1 cellular context compared by ENCODE assay signal in the genomic region with DNA sequence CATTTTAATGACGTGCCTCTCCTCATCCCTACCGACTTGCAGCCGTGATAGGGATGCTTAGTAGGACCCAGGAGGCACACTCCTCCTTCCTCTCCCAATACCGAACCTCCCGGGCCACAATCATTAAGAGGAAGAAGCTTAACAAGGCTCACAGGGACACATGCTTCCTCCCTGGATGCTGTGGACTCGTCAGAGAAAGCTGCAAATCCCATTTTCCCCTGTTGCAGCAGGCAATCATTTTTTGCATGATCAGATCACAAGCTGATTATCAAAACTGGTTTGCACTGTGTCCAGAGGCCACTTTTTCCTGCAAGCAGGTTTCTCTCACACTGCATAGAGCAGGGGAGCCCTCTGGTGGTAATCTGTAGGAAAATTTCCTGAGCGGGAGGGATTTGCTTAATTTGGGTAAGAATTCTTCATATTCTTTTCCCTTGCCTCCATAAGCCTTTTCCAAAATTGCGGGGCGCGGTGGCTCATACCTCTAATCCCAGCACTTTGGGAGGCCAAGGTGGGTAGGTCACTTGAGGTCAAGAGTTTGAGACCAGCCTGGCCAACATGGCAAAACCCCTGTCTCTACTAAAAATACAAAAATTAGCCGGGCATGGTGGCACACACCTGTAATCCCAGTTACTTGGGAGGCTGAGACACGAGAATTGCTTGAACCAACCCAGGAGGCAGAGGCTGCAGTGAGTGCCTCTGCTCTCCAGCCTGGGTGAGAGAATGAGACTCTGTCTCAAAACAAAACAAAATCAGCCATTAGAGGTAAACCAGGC.
TF ChIP-seq lines count a peak whose summit lies in the region.

No MANE protein-coding gene starts in this region.

TF ChIP-seq in K562, 482 proteins besides CTCF, POLR2A, EP300 and RAD21 (continued from another document and continues in another):
- TF ChIP-seq, protein P1, sequence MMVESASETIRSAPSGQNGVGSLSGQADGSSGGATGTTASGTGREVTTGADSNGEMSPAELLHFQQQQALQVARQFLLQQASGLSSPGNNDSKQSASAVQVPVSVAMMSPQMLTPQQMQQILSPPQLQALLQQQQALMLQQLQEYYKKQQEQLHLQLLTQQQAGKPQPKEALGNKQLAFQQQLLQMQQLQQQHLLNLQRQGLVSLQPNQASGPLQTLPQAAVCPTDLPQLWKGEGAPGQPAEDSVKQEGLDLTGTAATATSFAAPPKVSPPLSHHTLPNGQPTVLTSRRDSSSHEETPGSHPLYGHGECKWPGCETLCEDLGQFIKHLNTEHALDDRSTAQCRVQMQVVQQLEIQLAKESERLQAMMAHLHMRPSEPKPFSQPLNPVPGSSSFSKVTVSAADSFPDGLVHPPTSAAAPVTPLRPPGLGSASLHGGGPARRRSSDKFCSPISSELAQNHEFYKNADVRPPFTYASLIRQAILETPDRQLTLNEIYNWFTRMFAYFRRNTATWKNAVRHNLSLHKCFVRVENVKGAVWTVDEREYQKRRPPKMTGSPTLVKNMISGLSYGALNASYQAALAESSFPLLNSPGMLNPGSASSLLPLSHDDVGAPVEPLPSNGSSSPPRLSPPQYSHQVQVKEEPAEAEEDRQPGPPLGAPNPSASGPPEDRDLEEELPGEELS (CRISPR knock-in tag; IDR thresholded peaks at IDR 0.05; ENCODE audit: borderline replicate concordance): 0 out of 2 replicates have a peak, but pooled peaks have one; percentile 75
- no peak for TF ChIP-seq ELF2 (CRISPR knock-in tag; IDR thresholded peaks at IDR 0.05)
- peak; percentile 36; the same call in 1 of the 2 replicates for TF ChIP-seq RNF2 (IDR thresholded peaks at IDR 0.05)
- no peak for TF ChIP-seq HMBOX1 (IDR thresholded peaks at IDR 0.05)
- no peak for TF ChIP-seq MYC (IDR thresholded peaks at IDR 0.05; ENCODE audit: low read depth, low read length)
- no peak for TF ChIP-seq MYC (CRISPR knock-in tag; IDR thresholded peaks at IDR 0.05; ENCODE audit: borderline replicate concordance, low read depth)
- peak; percentile 39; the same call in 1 of the 2 replicates for TF ChIP-seq ZBTB43 (CRISPR knock-in tag; IDR thresholded peaks at IDR 0.05)
- TF ChIP-seq RBM25 (IDR thresholded peaks at IDR 0.05; ENCODE audit: low read depth, low read length, severe bottlenecking): no peak
- TF ChIP-seq, protein P2, sequence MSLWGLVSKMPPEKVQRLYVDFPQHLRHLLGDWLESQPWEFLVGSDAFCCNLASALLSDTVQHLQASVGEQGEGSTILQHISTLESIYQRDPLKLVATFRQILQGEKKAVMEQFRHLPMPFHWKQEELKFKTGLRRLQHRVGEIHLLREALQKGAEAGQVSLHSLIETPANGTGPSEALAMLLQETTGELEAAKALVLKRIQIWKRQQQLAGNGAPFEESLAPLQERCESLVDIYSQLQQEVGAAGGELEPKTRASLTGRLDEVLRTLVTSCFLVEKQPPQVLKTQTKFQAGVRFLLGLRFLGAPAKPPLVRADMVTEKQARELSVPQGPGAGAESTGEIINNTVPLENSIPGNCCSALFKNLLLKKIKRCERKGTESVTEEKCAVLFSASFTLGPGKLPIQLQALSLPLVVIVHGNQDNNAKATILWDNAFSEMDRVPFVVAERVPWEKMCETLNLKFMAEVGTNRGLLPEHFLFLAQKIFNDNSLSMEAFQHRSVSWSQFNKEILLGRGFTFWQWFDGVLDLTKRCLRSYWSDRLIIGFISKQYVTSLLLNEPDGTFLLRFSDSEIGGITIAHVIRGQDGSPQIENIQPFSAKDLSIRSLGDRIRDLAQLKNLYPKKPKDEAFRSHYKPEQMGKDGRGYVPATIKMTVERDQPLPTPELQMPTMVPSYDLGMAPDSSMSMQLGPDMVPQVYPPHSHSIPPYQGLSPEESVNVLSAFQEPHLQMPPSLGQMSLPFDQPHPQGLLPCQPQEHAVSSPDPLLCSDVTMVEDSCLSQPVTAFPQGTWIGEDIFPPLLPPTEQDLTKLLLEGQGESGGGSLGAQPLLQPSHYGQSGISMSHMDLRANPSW (CRISPR knock-in tag; IDR thresholded peaks at IDR 0.05): peak; percentile 39; the same call in 1 of the 2 replicates
- TF ChIP-seq, protein P3, sequence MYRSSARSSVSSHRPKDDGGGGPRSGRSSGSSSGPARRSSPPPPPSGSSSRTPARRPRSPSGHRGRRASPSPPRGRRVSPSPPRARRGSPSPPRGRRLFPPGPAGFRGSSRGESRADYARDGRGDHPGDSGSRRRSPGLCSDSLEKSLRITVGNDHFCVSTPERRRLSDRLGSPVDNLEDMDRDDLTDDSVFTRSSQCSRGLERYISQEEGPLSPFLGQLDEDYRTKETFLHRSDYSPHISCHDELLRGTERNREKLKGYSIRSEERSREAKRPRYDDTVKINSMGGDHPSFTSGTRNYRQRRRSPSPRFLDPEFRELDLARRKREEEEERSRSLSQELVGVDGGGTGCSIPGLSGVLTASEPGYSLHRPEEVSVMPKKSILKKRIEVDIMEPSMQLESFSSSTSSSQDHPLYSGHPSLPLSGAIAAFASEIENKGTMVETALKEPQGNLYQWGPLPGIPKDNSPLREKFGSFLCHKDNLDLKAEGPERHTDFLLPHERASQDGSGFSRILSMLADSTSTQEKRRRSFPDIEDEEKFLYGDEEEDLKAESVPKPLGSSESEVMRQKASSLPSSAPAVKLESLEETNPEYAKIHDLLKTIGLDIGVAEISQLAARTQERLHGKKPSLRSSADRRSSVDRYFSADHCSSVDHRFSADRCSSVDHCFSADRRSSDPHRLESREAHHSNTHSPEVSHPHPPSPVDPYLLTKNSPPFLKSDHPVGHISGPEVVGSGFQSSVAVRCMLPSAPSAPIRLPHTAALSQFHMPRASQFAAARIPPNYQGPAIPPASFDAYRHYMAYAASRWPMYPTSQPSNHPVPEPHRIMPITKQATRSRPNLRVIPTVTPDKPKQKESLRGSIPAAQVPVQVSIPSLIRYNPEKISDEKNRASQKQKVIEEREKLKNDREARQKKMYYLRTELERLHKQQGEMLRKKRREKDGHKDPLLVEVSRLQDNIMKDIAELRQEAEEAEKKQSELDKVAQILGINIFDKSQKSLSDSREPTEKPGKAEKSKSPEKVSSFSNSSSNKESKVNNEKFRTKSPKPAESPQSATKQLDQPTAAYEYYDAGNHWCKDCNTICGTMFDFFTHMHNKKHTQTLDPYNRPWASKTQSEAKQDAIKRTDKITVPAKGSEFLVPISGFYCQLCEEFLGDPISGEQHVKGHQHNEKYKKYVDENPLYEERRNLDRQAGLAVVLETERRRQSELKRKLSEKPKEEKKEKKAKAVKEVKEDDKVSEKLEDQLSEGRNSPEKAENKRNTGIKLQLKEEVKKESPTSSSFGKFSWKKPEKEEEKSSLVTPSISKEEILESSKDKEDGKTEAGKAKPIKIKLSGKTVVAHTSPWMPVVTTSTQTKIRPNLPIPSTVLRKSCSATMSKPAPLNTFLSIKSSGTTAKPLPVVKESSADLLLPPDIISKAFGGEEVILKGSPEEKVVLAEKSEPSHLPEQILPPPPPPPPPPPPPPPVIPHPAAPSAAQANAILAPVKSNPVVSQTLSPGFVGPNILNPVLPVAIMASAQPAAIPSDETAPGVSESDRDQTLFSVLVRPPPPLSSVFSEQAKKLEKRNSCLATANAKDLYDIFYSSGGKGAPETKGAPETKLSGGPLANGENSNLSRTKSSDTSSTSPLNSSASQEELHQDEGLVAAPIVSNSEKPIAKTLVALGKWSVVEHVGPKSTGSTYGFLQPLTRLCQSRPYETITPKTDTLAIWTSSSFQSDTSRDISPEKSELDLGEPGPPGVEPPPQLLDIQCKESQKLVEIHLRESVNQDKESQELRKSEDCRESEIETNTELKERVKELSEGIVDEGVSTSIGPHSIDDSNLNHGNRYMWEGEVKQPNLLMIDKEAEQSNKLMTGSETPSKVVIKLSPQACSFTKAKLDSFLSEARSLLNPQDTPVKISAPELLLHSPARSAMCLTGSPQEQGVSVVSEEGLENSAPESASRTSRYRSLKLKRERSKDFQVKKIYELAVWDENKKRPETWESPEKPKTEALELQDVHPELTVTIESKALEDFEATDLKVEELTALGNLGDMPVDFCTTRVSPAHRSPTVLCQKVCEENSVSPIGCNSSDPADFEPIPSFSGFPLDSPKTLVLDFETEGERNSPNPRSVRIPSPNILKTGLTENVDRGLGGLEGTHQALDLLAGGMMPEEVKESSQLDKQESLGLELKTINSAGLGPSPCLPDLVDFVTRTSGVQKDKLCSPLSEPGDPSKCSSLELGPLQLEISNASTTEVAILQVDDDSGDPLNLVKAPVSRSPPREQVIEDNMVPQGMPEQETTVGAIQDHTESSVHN (IDR thresholded peaks at IDR 0.05; ENCODE audit: borderline replicate concordance in 1 of 2, low read depth in 1 of 2): no peak
- TF ChIP-seq ARNT (IDR thresholded peaks at IDR 0.05): peak in 1 of 2 experiments; percentile 65; a peak in 1 of 4 replicates
- TF ChIP-seq, protein P4, sequence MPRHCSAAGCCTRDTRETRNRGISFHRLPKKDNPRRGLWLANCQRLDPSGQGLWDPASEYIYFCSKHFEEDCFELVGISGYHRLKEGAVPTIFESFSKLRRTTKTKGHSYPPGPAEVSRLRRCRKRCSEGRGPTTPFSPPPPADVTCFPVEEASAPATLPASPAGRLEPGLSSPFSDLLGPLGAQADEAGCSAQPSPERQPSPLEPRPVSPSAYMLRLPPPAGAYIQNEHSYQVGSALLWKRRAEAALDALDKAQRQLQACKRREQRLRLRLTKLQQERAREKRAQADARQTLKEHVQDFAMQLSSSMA (CRISPR knock-in tag; IDR thresholded peaks at IDR 0.05): no peak
- TF ChIP-seq CC2D1A (IDR thresholded peaks at IDR 0.05): peak; percentile 92
- peak; percentile 61; the same call in 1 of the 2 replicates for TF ChIP-seq LCOR (CRISPR knock-in tag; IDR thresholded peaks at IDR 0.05)
- TF ChIP-seq DEAF1 (CRISPR knock-in tag; IDR thresholded peaks at IDR 0.05): peak; percentile 99
- TF ChIP-seq, protein P5, sequence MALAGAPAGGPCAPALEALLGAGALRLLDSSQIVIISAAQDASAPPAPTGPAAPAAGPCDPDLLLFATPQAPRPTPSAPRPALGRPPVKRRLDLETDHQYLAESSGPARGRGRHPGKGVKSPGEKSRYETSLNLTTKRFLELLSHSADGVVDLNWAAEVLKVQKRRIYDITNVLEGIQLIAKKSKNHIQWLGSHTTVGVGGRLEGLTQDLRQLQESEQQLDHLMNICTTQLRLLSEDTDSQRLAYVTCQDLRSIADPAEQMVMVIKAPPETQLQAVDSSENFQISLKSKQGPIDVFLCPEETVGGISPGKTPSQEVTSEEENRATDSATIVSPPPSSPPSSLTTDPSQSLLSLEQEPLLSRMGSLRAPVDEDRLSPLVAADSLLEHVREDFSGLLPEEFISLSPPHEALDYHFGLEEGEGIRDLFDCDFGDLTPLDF (CRISPR knock-in tag; IDR thresholded peaks at IDR 0.05): 0 out of 2 replicates have a peak, but pooled peaks have one; percentile 53
- TF ChIP-seq JUND (IDR thresholded peaks at IDR 0.05; ENCODE audit: borderline replicate concordance, low read depth, low read length): peak; percentile 20; the same call in 1 of the 2 replicates
- peak; percentile 28; the same call in 2 of the 3 replicates for TF ChIP-seq JUND (tag; IDR thresholded peaks at IDR 0.05; ENCODE audit: borderline replicate concordance, low read depth, low read length)
- TF ChIP-seq BHLHE40 (IDR thresholded peaks at IDR 0.05; ENCODE audit: low read length): peak; percentile 37; the same call in 1 of the 2 replicates
- 0 out of 4 replicates have a peak, but pooled peaks of 1 of the 2 experiments have one; percentile 42 for TF ChIP-seq MAZ (CRISPR knock-in tag; conservative IDR thresholded peaks at IDR 0.05 in 1 of 2, IDR thresholded peaks at IDR 0.05 in 1 of 2)
- TF ChIP-seq ZNF174 (CRISPR knock-in tag; IDR thresholded peaks at IDR 0.05): no peak
